ENCODE assay signal across 14 cellular contexts in the genomic region with DNA sequence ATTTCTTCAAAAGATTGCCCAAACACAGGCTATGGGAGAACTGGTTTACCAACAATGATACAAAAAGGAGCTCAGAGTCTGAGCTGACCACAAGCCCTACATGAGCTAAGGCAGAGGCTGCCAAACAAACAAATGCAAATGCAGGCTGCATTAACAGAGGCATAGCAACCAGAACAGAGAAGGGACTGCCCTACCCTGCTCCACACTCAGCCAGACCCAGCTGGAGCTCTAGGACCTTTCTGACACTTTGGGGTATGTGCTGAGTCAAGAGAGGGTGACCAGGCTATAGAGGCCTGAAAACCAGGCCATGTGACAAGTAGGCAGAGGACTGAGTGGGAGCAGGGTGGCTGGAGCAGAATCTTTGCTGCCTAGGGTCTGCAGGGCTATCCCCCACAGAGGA. TPM values are rescaled to one million over a fixed set of nuclear protein-coding genes. Genes with fewer than 3 reads are reported as not detected.
DNase-seq lines count a peak whose midpoint lies in the region; ATAC-seq and TF ChIP-seq lines count a peak whose summit lies in the region.
"Had no signal": no experiment of that assay in that cellular context is flagged by ENCODE, and none has a peak within 500 bp of the region (broad histone marks: within the 10 kb centered on the region; RNA-seq: fewer than 3 reads in every experiment).

No MANE protein-coding gene starts in this region.

- no peaks in the 10 kb centered on the region for H3K27me3 ChIP-seq in testis

- TF ChIP-seq POLR2A in testis (IDR thresholded peaks at IDR 0.05): no peak

- no peaks in the 10 kb centered on the region for H3K4me1 ChIP-seq in testis

- ATAC-seq in left ventricle myocardium superior: peak; percentile 17
- ATAC-seq in Right ventricle myocardium superior (ENCODE audit: poor library complexity): no peak
- ATAC-seq in HG03095 (IDR thresholded peaks at IDR 0.05; ENCODE audit: unreplicated experiment): no peak
- ATAC-seq in HG02938 (IDR thresholded peaks at IDR 0.05; ENCODE audit: unreplicated experiment): no peak
- ATAC-seq: activated naive CD4-positive, alpha-beta T cell treated with anti-CD3 and anti-CD28 coated beads, Interleukin-2, amount 50 U/mL, for 72 hours had no signal

- no peaks in the 10 kb centered on the region for H3K36me3 ChIP-seq in testis (ENCODE audit: low read depth, missing control alignments)

- no peaks in the 10 kb centered on the region for H3K9me3 ChIP-seq in testis

- peaks cover 3% of the 10 kb centered on the region for H3K27me3 Mint-ChIP-seq in dendritic cell treated with granulocyte-macrophage colony-stimulating factor and Interleukin-4, amounts not matched to agents 40 ng/mL and 50 ng/mL, for 4 days
- no peaks in the 10 kb centered on the region for H3K27me3 Mint-ChIP-seq in mesothelial cell of epicardium (ENCODE audit: low read depth)

- no peak overlapping the region for H3K27ac ChIP-seq in testis

- TF ChIP-seq CTCF in mesothelial cell of epicardium (IDR thresholded peaks at IDR 0.05; ENCODE audit: unreplicated experiment) (no peak), testis (IDR thresholded peaks at IDR 0.05) (no peak)

- H3K27ac Mint-ChIP-seq in dendritic cell treated with granulocyte-macrophage colony-stimulating factor and Interleukin-4, amounts not matched to agents 40 ng/mL and 50 ng/mL, for 4 days: peak overlapping the region; percentile 47
- peak overlapping the region; percentile 15 for H3K27ac Mint-ChIP-seq in mesothelial cell of epicardium
- H3K27ac Mint-ChIP-seq: activated naive CD4-positive, alpha-beta T cell treated with anti-CD3 and anti-CD28 coated beads, Interleukin-2, amount 50 U/mL, for 72 hours had no signal

- H3K9me3 Mint-ChIP-seq in dendritic cell treated with granulocyte-macrophage colony-stimulating factor and Interleukin-4, amounts not matched to agents 40 ng/mL and 50 ng/mL, for 4 days: no peaks in the 10 kb centered on the region
- H3K9me3 Mint-ChIP-seq in mesothelial cell of epicardium: no peaks in the 10 kb centered on the region
- H3K9me3 Mint-ChIP-seq: activated naive CD4-positive, alpha-beta T cell treated with anti-CD3 and anti-CD28 coated beads, Interleukin-2, amount 50 U/mL, for 72 hours had no signal

- intact Hi-C loops in left ventricle myocardium superior (cut with micrococcal nuclease) (no loop called here), Right ventricle myocardium superior (cut with DNase I) (no loop called here), testis (cut with DNase I; ENCODE audit: low total_unique reads) (no loop called here)
- intact Hi-C loops in dendritic cell treated with granulocyte-macrophage colony-stimulating factor and Interleukin-4, amounts not matched to agents 40 ng/mL and 50 ng/mL, for 4 days (cut with micrococcal nuclease): no loop called here

- H3K4me3 ChIP-seq in testis: no peak overlapping the region

- no peak for DNase-seq in left ventricle myocardium superior
- no peak for DNase-seq in Right ventricle myocardium superior
- no peak for DNase-seq in mesothelial cell of epicardium (ENCODE audit: low spot score in 2 of 2, unreplicated experiment in 2 of 2)
- DNase-seq in testis: no peak
- DNase-seq in SHP77 (lab: John Stamatoyannopoulos, UW): no peak
- DNase-seq: DMS 273 treated with DMSO at 0.1 percent for 48 hours, hippocampal formation, NCI-H1105 treated with DMSO at 0.1 percent for 48 hours, NCI-H345, SW 1271 had no signal

- peaks cover 74% of the 10 kb centered on the region for H3K4me1 Mint-ChIP-seq in dendritic cell treated with granulocyte-macrophage colony-stimulating factor and Interleukin-4, amounts not matched to agents 40 ng/mL and 50 ng/mL, for 4 days (ENCODE audit: low read depth)
- H3K4me1 Mint-ChIP-seq in mesothelial cell of epicardium: peaks cover 37% of the 10 kb centered on the region

- H3K36me3 Mint-ChIP-seq in dendritic cell treated with granulocyte-macrophage colony-stimulating factor and Interleukin-4, amounts not matched to agents 40 ng/mL and 50 ng/mL, for 4 days (ENCODE audit: low read depth): no peaks in the 10 kb centered on the region
- no peaks in the 10 kb centered on the region for H3K36me3 Mint-ChIP-seq in mesothelial cell of epicardium
- H3K36me3 Mint-ChIP-seq: activated naive CD4-positive, alpha-beta T cell treated with anti-CD3 and anti-CD28 coated beads, Interleukin-2, amount 50 U/mL, for 72 hours had no signal

- no peak overlapping the region for H3K4me3 Mint-ChIP-seq in dendritic cell treated with granulocyte-macrophage colony-stimulating factor and Interleukin-4, amounts not matched to agents 40 ng/mL and 50 ng/mL, for 4 days
- H3K4me3 Mint-ChIP-seq in mesothelial cell of epicardium: no peak overlapping the region

RNA-seq across cellular contexts. Expression of gene P2RY2, which starts 17.8 kb away (rescaled TPM):
- 19.7 TPM for total RNA-seq in left ventricle myocardium superior
- total RNA-seq in Right ventricle myocardium superior: 22.5 TPM
- 4.0 to 4.5 TPM (median 4.5 TPM) in 3 replicates for total RNA-seq in mesothelial cell of epicardium
- total RNA-seq in testis: 1 to 10 TPM; 2.0 to 3.6 TPM
- polyA plus RNA-seq in testis (ENCODE audit: insufficient read depth, low read depth, low replicate concordance): 0.94 TPM
- total RNA-seq: activated naive CD4-positive, alpha-beta T cell treated with anti-CD3 and anti-CD28 coated beads, Interleukin-2, amount 50 U/mL, for 72 hours had no signal

RNA-seq across cellular contexts. Expression of gene FCHSD2, which starts 58.1 kb away (rescaled TPM):
- total RNA-seq in left ventricle myocardium superior (32.7 TPM), Right ventricle myocardium superior (40.4 TPM), mesothelial cell of epicardium (29.4 to 33.8 TPM (median 33.2 TPM) in 3 replicates), testis (10 to 100 TPM; 65.9 to 69.6 TPM)
- polyA plus RNA-seq in testis (ENCODE audit: insufficient read depth, low read depth, low replicate concordance): 44.0 TPM
